ENCODE assay signal across 31 cellular contexts in genomic region chr20:12199703-12200102, GRCh38.
"Had no signal": no experiment of that assay in that cellular context is flagged by ENCODE, and none has a peak within 500 bp of the region (broad histone marks: within the 10 kb centered on the region; RNA-seq: fewer than 3 reads in every experiment).

No MANE protein-coding gene starts in this region.

- H3K36me3 ChIP-seq: ascending aorta, cardiac muscle cell, Peyer's patch, SJSA1 had no signal

- H3K4me1 ChIP-seq: ascending aorta, Peyer's patch, SJSA1 had no signal

- DNase-seq: activated CD4-positive, alpha-beta T cell treated with anti-CD3 and anti-CD28 coated beads, Interleukin-2, amount 10 ng/mL, durations not matched to agents 24 days and 14 days; activated CD4-positive, alpha-beta T cell treated with anti-CD3 and anti-CD28 coated beads, Interleukin-2, amount 50 U/mL, for 4 hours; activated CD8-positive, alpha-beta T cell treated with anti-CD3 and anti-CD28 coated beads for 36 hours; activated effector memory CD4-positive, alpha-beta T cell treated with anti-CD3 and anti-CD28 coated beads, Interleukin-2, amount 50 U/mL, for 16 hours; activated naive CD4-positive, alpha-beta T cell treated with Interleukin-2 at 50 U/mL for 16 hours; activated naive CD8-positive, alpha-beta T cell treated with anti-CD3 and anti-CD28 coated beads, Interleukin-2, amount 10 ng/mL, durations not matched to agents 7 days and 5 days; activated T-cell treated with anti-CD3 and anti-CD28 coated beads, Interleukin-2, amount 50 U/mL, for 1 hour; activated T-cell treated with anti-CD3 and anti-CD28 coated beads, Interleukin-2, amount 50 U/mL, for 72 hours; amygdala; Karpas-422; KBM-7; NCI-H1105; NCI-H1417 treated with DMSO at 0.1 percent for 48 hours; NCI-H187 treated with DMSO at 0.1 percent for 48 hours; NCI-H2081; NCI-H226; NCI-H446 treated with DMSO at 0.1 percent for 48 hours; NCI-H69; NK-92 treated with Interleukin-12 subunit alpha and Interleukin-12 subunit beta, amount 100 ng/mL, for 24 hours; PC-3; Peyer's patch; RPMI8226; SHP77 treated with DMSO at 0.1 percent for 48 hours; SK-N-SH; T-cell; T-helper 2 cell; T-helper 9 cell had no signal

- H3K9me3 ChIP-seq: ascending aorta, Peyer's patch, SK-N-SH had no signal

- H3K4me3 ChIP-seq: ascending aorta, cardiac muscle cell, Peyer's patch, SJSA1 had no signal

- H3K27ac ChIP-seq: ascending aorta, cardiac muscle cell, Peyer's patch, SJSA1, VCaP had no signal

- H3K27me3 ChIP-seq: ascending aorta, cardiac muscle cell, Peyer's patch, SJSA1 had no signal

- H3K4me2 ChIP-seq: SK-N-SH had no signal
